In genomic region chr4:7530026-7530562, GRCh38 we compare ENCODE assay signal across 24 cellular contexts.
"Had no signal": no experiment of that assay in that cellular context is flagged by ENCODE, and none has a peak within 500 bp of the region (broad histone marks: within the 10 kb centered on the region; RNA-seq: fewer than 3 reads in every experiment).

No MANE protein-coding gene starts in this region.

- H3K36me3 Mint-ChIP-seq: activated naive CD8-positive, alpha-beta T cell; natural killer cell treated with Interleukin-12 subunit alpha and Interleukin-12 subunit beta and Interleukin-15 and Interleukin-18, amount 100 ng/mL, for 72 hours; stimulated activated memory B cell treated with anti-CD40 and anti-IgM and Interleukin-4, amounts not matched to agents 10 μg/mL and 1 μg/mL and 100 μg/mL, for 72 hours had no signal

- H3K36me3 ChIP-seq: adrenal gland, ascending aorta, brain microvascular endothelial cell, sigmoid colon, stomach, suprapubic skin, uterus had no signal

- H3K9me3 ChIP-seq: adrenal gland, ascending aorta, sigmoid colon, suprapubic skin, uterus had no signal

- H3K27me3 ChIP-seq: adrenal gland, ascending aorta, brain microvascular endothelial cell, foreskin keratinocyte, hepatocyte, sigmoid colon, tibial nerve, uterus had no signal

- DNase-seq: activated naive CD4-positive, alpha-beta T cell; activated T-cell treated with anti-CD3 and anti-CD28 coated beads, Interleukin-2, amount 50 U/mL, for 1 hour; adrenal gland; brain microvascular endothelial cell; caudate nucleus; dermis blood vessel endothelial cell; effector CD8-positive, alpha-beta T cell; foreskin keratinocyte; left ventricle myocardium superior; mammary epithelial cell; sigmoid colon; stimulated activated CD4-positive, alpha-beta T cell treated with anti-CD3 and anti-CD28 coated beads, Interleukin-15, amount 100 ng/mL, for 24 hours; stomach; uterus had no signal

- H3K4me1 ChIP-seq: adrenal gland, ascending aorta, foreskin keratinocyte, sigmoid colon, stomach, suprapubic skin, uterus had no signal

- H3K9me3 Mint-ChIP-seq: activated T-helper 17 cell treated with anti-CD3 and anti-CD28 coated beads, Interleukin-2, amount 50 U/mL, for 72 hours; natural killer cell treated with Interleukin-12 subunit alpha and Interleukin-12 subunit beta and Interleukin-15 and Interleukin-18, amount 100 ng/mL, for 72 hours had no signal

- H3K79me2 ChIP-seq: hepatocyte had no signal

- H3K27me3 Mint-ChIP-seq: natural killer cell treated with Interleukin-12 subunit alpha and Interleukin-12 subunit beta and Interleukin-15 and Interleukin-18, amount 100 ng/mL, for 72 hours had no signal

- H3K4me3 ChIP-seq: adrenal gland, ascending aorta, hepatocyte, sigmoid colon, smooth muscle cell, stomach, suprapubic skin, tibial nerve, uterus had no signal

- H3K4me3 Mint-ChIP-seq: activated naive CD8-positive, alpha-beta T cell; activated T-helper 17 cell treated with anti-CD3 and anti-CD28 coated beads, Interleukin-2, amount 50 U/mL, for 72 hours; natural killer cell treated with Interleukin-12 subunit alpha and Interleukin-12 subunit beta and Interleukin-15 and Interleukin-18, amount 100 ng/mL, for 72 hours; stimulated activated memory B cell treated with anti-CD40 and anti-IgM and Interleukin-4, amounts not matched to agents 10 μg/mL and 1 μg/mL and 100 μg/mL, for 72 hours; WTC11 had no signal

- H3K27ac Mint-ChIP-seq: activated naive CD8-positive, alpha-beta T cell; activated T-helper 17 cell treated with anti-CD3 and anti-CD28 coated beads, Interleukin-2, amount 50 U/mL, for 72 hours; stimulated activated memory B cell treated with anti-CD40 and anti-IgM and Interleukin-4, amounts not matched to agents 10 μg/mL and 1 μg/mL and 100 μg/mL, for 72 hours had no signal

- H3K4me1 Mint-ChIP-seq: activated T-helper 17 cell treated with anti-CD3 and anti-CD28 coated beads, Interleukin-2, amount 50 U/mL, for 72 hours; stimulated activated memory B cell treated with anti-CD40 and anti-IgM and Interleukin-4, amounts not matched to agents 10 μg/mL and 1 μg/mL and 100 μg/mL, for 72 hours had no signal

- H2AFZ ChIP-seq: hepatocyte had no signal

- H3K27ac ChIP-seq: adrenal gland, ascending aorta, brain microvascular endothelial cell, foreskin keratinocyte, hepatocyte, sigmoid colon, stomach, suprapubic skin, uterus had no signal

- H3K4me2 ChIP-seq: hepatocyte, smooth muscle cell had no signal
